In the genomic region with DNA sequence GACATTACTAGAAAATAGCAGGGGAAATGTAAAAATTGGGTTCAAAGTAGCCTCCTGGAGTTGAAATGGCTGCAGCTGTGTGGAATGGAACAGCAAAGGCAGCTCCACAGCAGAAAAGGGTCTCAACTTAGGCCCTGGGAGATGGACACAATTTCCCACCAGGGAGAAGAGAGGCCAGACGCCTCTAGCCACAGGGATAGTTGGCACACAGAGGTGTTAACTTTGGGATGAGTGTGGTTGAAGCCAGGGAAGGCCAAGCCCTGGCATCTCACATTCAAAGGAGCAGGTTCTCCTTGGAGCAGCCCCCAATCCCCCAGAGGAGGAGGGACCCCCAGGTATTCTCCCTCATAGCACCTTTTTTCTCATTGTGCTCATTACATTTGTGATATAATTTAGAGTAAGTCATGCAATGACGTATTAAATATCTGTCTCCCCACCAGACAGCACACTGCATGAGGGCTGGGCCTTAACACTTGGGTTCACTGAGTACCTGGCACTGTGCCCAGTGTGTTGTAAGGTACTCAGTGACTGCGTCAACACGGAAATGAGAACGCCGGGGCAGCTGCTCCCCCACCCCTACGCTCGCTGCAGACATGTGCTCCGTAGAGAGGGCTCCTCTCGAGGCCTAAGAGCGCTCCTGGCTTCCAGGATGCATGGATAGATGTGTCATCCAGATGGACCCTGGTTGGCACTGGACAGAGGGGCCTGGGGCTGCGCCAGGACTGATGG, we compare ENCODE assay signal across 8 cellular contexts.
DNase-seq lines count a peak whose midpoint lies in the region; ATAC-seq, FAIRE-seq and TF ChIP-seq lines count a peak whose summit lies in the region.

No MANE protein-coding gene starts in this region.

- no peaks in the 10 kb centered on the region for H3K36me3 Mint-ChIP-seq in activated CD4-positive, alpha-beta T cell treated with anti-CD3 and anti-CD28 coated beads, Interleukin-2, amount 10 ng/mL, durations not matched to agents 7 days and 5 days (ENCODE audit: low read depth)
- no peaks in the 10 kb centered on the region for H3K36me3 Mint-ChIP-seq in astrocyte (ENCODE audit: low read depth, unreplicated experiment)

- peaks cover 3% of the 10 kb centered on the region for H3K27me3 Mint-ChIP-seq in activated CD4-positive, alpha-beta T cell treated with anti-CD3 and anti-CD28 coated beads, Interleukin-2, amount 10 ng/mL, durations not matched to agents 7 days and 5 days
- peaks cover 9% of the 10 kb centered on the region for H3K27me3 Mint-ChIP-seq in astrocyte (ENCODE audit: low read depth, unreplicated experiment)

- H3K27me3 ChIP-seq in astrocyte (ENCODE audit: insufficient read depth, low read length) (no peaks in the 10 kb centered on the region), kidney epithelial cell (ENCODE audit: control insufficient read depth, insufficient read depth, low read length) (no peaks in the 10 kb centered on the region), aorta (ENCODE audit: control insufficient read depth in 1 of 2, insufficient read depth in 2 of 2, low read length in 1 of 2) (no peaks in the 10 kb centered on the region)

- no peak overlapping the region for H3K27ac ChIP-seq in astrocyte (ENCODE audit: low read depth, low read length)
- H3K27ac ChIP-seq in aorta (ENCODE audit: low read depth in 1 of 2, low read length in 2 of 2) = peak overlapping the region in 1 of 2 donors; percentile 14

- no peak for TF ChIP-seq CTCF in astrocyte (IDR thresholded peaks at IDR 0.05; ENCODE audit: insufficient read depth, low read depth, low read length)
- TF ChIP-seq CTCF in kidney epithelial cell (IDR thresholded peaks at IDR 0.05; ENCODE audit: insufficient read depth, low read length, poor library complexity, severe bottlenecking) = no peak

- no peak overlapping the region for H3K4me2 ChIP-seq in astrocyte (ENCODE audit: low read length)

- WGBS in aorta, 2 donors = 72 to 81% methylated on average over 12 of the region's 12 CpGs

- H3K4me3 ChIP-seq in astrocyte (ENCODE audit: insufficient read depth, low read depth, low read length) (no peak overlapping the region), kidney epithelial cell (ENCODE audit: low read depth, low read length) (no peak overlapping the region), aorta (ENCODE audit: low read length in 2 of 2) (no peak overlapping the region)

- no peaks in the 10 kb centered on the region for H3K9me3 Mint-ChIP-seq in activated CD4-positive, alpha-beta T cell treated with anti-CD3 and anti-CD28 coated beads, Interleukin-2, amount 10 ng/mL, durations not matched to agents 7 days and 5 days
- H3K9me3 Mint-ChIP-seq in astrocyte (ENCODE audit: unreplicated experiment) = no peaks in the 10 kb centered on the region

- peaks cover 33% of the 10 kb centered on the region for H3K4me1 Mint-ChIP-seq in activated CD4-positive, alpha-beta T cell treated with anti-CD3 and anti-CD28 coated beads, Interleukin-2, amount 10 ng/mL, durations not matched to agents 7 days and 5 days
- H3K4me1 Mint-ChIP-seq in astrocyte (ENCODE audit: low read depth, unreplicated experiment) = peaks cover 3% of the 10 kb centered on the region

- H3K9ac ChIP-seq in astrocyte (ENCODE audit: low read length) = no peak overlapping the region

- H3K36me3 ChIP-seq in astrocyte (ENCODE audit: insufficient read depth, low read length) (no peaks in the 10 kb centered on the region), kidney epithelial cell (ENCODE audit: control insufficient read depth, insufficient read depth, low read length) (no peaks in the 10 kb centered on the region), aorta (ENCODE audit: control insufficient read depth in 1 of 2, insufficient read depth in 2 of 2, low read length in 1 of 2) (no peaks in the 10 kb centered on the region)

- H3K27ac Mint-ChIP-seq in activated CD4-positive, alpha-beta T cell treated with anti-CD3 and anti-CD28 coated beads, Interleukin-2, amount 10 ng/mL, durations not matched to agents 7 days and 5 days = peak overlapping the region; percentile 57
- H3K27ac Mint-ChIP-seq in astrocyte (ENCODE audit: unreplicated experiment) = no peak overlapping the region

- intact Hi-C loops in aorta (cut with DNase I) = no loop called here

- no peak for DNase-seq in activated CD4-positive, alpha-beta T cell treated with anti-CD3 and anti-CD28 coated beads, Interleukin-2, amount 10 ng/mL, durations not matched to agents 7 days and 5 days
- DNase-seq in activated CD4-positive, alpha-beta T cell treated with anti-CD3 and anti-CD28 coated beads, Interleukin-2, amount 50 U/mL, for 48 hours = no peak
- DNase-seq in astrocyte (ENCODE audit: low read depth) (peak; percentile 71), kidney epithelial cell (ENCODE audit: low read depth) (peak; percentile 63), aorta (peak; percentile 84 to 88), medulla oblongata (ENCODE audit: extremely low spot score) (no peak)

- peaks cover 24% of the 10 kb centered on the region for H3K4me1 ChIP-seq in astrocyte (ENCODE audit: insufficient read depth, low read length)
- peaks cover 2 to 5% of the 10 kb centered on the region in 2 donors for H3K4me1 ChIP-seq in aorta (ENCODE audit: control insufficient read depth in 1 of 2, insufficient read depth in 2 of 2, low read length in 2 of 2)

- CTCF ChIA-PET in activated CD4-positive, alpha-beta T cell treated with anti-CD3 and anti-CD28 coated beads, Interleukin-2, amount 10 ng/mL, durations not matched to agents 7 days and 5 days (lab: Charles Lee) = no interaction called here

- no peak for FAIRE-seq in astrocyte (lab: Jason Lieb, UNC)

- POLR2A ChIA-PET in activated CD4-positive, alpha-beta T cell treated with anti-CD3 and anti-CD28 coated beads, Interleukin-2, amount 10 ng/mL, durations not matched to agents 7 days and 5 days (lab: Charles Lee) = no interaction called here

- no peaks in the 10 kb centered on the region for H4K20me1 ChIP-seq in astrocyte (ENCODE audit: insufficient read depth, low read length)

- no peak overlapping the region for H2AFZ ChIP-seq in astrocyte (ENCODE audit: low read depth, low read length)

- H3K79me2 ChIP-seq in astrocyte (ENCODE audit: insufficient read depth, low read length) = no peaks in the 10 kb centered on the region

- ATAC-seq in aorta (ENCODE audit: low FRiP score) = peak; percentile 40
- no peak for ATAC-seq in GM18517 (IDR thresholded peaks at IDR 0.05; ENCODE audit: unreplicated experiment)
- no peak for ATAC-seq in GM18909 (IDR thresholded peaks at IDR 0.05; ENCODE audit: poor library complexity, unreplicated experiment)

- H3K9me3 ChIP-seq in astrocyte (ENCODE audit: insufficient read depth, low read depth, low read length) (no peaks in the 10 kb centered on the region), aorta (ENCODE audit: control insufficient read depth, low read length) (no peaks in the 10 kb centered on the region)

- H3K4me3 Mint-ChIP-seq in activated CD4-positive, alpha-beta T cell treated with anti-CD3 and anti-CD28 coated beads, Interleukin-2, amount 10 ng/mL, durations not matched to agents 7 days and 5 days = no peak overlapping the region
- no peak overlapping the region for H3K4me3 Mint-ChIP-seq in astrocyte (ENCODE audit: unreplicated experiment)

Comparison
In these comparisons a context has a peak if more than half of its experiments do, and no peak if none do; other contexts are left out.
1. DNase-seq: peak in astrocyte (single experiment), kidney epithelial cell (single experiment) and aorta (2 of 2); none in activated CD4-positive, alpha-beta T cell treated with anti-CD3 and anti-CD28 coated beads, Interleukin-2, amount 10 ng/mL, durations not matched to agents 7 days and 5 days (single experiment), activated CD4-positive, alpha-beta T cell treated with anti-CD3 and anti-CD28 coated beads, Interleukin-2, amount 50 U/mL, for 48 hours (0 of 2) and medulla oblongata (single experiment).